In the genomic region with DNA sequence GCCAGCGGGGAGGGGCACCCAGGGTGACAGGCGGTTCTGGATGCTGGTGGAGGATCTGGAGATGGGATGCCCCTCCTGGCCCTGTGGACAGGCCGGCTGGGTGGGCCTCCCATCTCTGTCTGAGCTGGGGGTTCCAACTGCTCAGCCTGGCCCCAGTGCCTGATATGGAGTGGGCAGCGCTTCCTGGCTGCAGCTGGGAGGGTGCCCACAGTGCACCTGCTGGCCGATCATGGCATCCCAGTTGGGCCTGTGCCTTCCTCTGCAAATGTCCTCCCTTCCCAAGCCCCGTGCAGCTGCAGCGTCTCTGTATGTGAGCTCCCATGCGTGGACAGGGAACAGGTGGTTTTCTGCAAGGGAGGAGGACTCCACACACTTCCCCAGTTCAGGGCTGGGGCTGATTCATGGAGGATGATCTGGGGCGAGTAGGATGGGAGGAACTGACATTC, we compare ENCODE assay signal across 10 cellular contexts. TPM values are rescaled to one million over a fixed set of nuclear protein-coding genes. Genes with fewer than 3 reads are reported as not detected.
DNase-seq lines count a peak whose midpoint lies in the region; ATAC-seq and TF ChIP-seq lines count a peak whose summit lies in the region.
"Had no signal": no experiment of that assay in that cellular context is flagged by ENCODE, and none has a peak within 500 bp of the region (broad histone marks: within the 10 kb centered on the region; RNA-seq: fewer than 3 reads in every experiment).

No MANE protein-coding gene starts in this region.

- no peak for ATAC-seq in HG03520 (IDR thresholded peaks at IDR 0.05; ENCODE audit: unreplicated experiment)
- ATAC-seq in GM19397 (IDR thresholded peaks at IDR 0.05; ENCODE audit: unreplicated experiment), result no peak
- ATAC-seq in HG03139 (IDR thresholded peaks at IDR 0.05; ENCODE audit: unreplicated experiment), result no peak

- H2AK5ac ChIP-seq in neuronal stem cell (ENCODE audit: low read depth, low read length), result peak overlapping the region; percentile 83

- peak overlapping the region; percentile 64 to 85 (median 75) for H3K4me3 Mint-ChIP-seq in brain

- no peak overlapping the region for H3K14ac ChIP-seq in neuronal stem cell (ENCODE audit: low read length)

- no peak for TF ChIP-seq CTCF in brain (conservative IDR thresholded peaks at IDR 0.05)

- in situ Hi-C loops in G401 (cut with HindIII; ENCODE audit: low sequenced_read_pairs), result no loop called here

- peaks cover 72% of the 10 kb centered on the region for H3K4me1 Mint-ChIP-seq in brain

- H3K36me3 Mint-ChIP-seq in brain, result no peaks in the 10 kb centered on the region

- H2BK12ac ChIP-seq in neuronal stem cell (ENCODE audit: low read length), result no peak overlapping the region

- H2BK120ac ChIP-seq in neuronal stem cell (ENCODE audit: low read depth, low read length), result no peak overlapping the region

- H3K27me3 ChIP-seq in neuronal stem cell (ENCODE audit: control insufficient read depth in 3 of 3, insufficient read depth in 3 of 3, low read depth in 1 of 3, low read length in 3 of 3), result peaks cover 0 to 10% (median 0%) of the 10 kb centered on the region in 3 experiments

- no peak overlapping the region for H3K18ac ChIP-seq in neuronal stem cell (ENCODE audit: low read length)

- peak overlapping the region; percentile 52 to 91 (median 62) for H3K27ac Mint-ChIP-seq in brain

- H2BK15ac ChIP-seq in neuronal stem cell (ENCODE audit: low read length), result peak overlapping the region; percentile 27

- no peak overlapping the region for H3K27ac ChIP-seq in neuronal stem cell (replicated peaks; ENCODE audit: low read length)

- no peak overlapping the region for H3K4ac ChIP-seq in neuronal stem cell (ENCODE audit: low read length)

- peaks cover 11% of the 10 kb centered on the region for H3K79me1 ChIP-seq in neuronal stem cell (ENCODE audit: low read depth, low read length)

- H3K4me2 ChIP-seq in neuronal stem cell (ENCODE audit: insufficient read depth, low read length, poor library complexity, severe bottlenecking), result no peak overlapping the region

- H2BK5ac ChIP-seq in neuronal stem cell (ENCODE audit: low read length), result peak overlapping the region; percentile 68

- no peak overlapping the region for H4K8ac ChIP-seq in neuronal stem cell (ENCODE audit: low read depth, low read length)

- no peak overlapping the region for H2AFZ ChIP-seq in neuronal stem cell (ENCODE audit: low read length)

- H3K9ac ChIP-seq in neuronal stem cell (ENCODE audit: low read depth, low read length, poor library complexity), result no peak overlapping the region

- H3K4me3 ChIP-seq in neuronal stem cell (ENCODE audit: low read length in 2 of 2), result no peak overlapping the region

- H3K9me3 Mint-ChIP-seq in brain, result peaks cover 0 to 5% (median 0%) of the 10 kb centered on the region in 5 experiments

- H3K27me3 Mint-ChIP-seq in brain, result peaks cover 6% of the 10 kb centered on the region

- peaks cover 0 to 4% of the 10 kb centered on the region in 2 donors for H3K36me3 ChIP-seq in neuronal stem cell (replicated peaks in 1 of 2; ENCODE audit: control insufficient read depth in 2 of 2, insufficient read depth in 2 of 2, low read length in 2 of 2)

- peaks cover 27% of the 10 kb centered on the region in 2 donors for H3K4me1 ChIP-seq in neuronal stem cell (ENCODE audit: control insufficient read depth in 2 of 2, insufficient read depth in 1 of 2, low read depth in 1 of 2, low read length in 2 of 2)

- peaks cover 0 to 2% of the 10 kb centered on the region in 2 donors for H3K9me3 ChIP-seq in neuronal stem cell (replicated peaks in 1 of 2; ENCODE audit: control insufficient read depth in 2 of 2, insufficient read depth in 1 of 2, low read depth in 1 of 2, low read length in 2 of 2)

- H4K91ac ChIP-seq in neuronal stem cell (ENCODE audit: low read depth, low read length, poor library complexity), result no peak overlapping the region

- WGBS in neuronal stem cell (ENCODE audit: extremely low coverage in 2 of 2, insufficient read length in 2 of 2, insufficient replicate concordance in 1 of 2), 2 donors, result no CpG with 5 or more reads among the region's 9 CpGs

- DNase-seq in G401 (ENCODE audit: low spot score) (peak; percentile 39), LHCN-M2 (ENCODE audit: low read depth) (peak; percentile 19), neuronal stem cell (ENCODE audit: low spot score) (no peak)
- DNase-seq: NCI-H1105 had no signal

- H3K23ac ChIP-seq in neuronal stem cell (ENCODE audit: low read depth, low read length, poor library complexity), result no peak overlapping the region

RNA-seq across cellular contexts. Expression of gene PFKL, which starts 2.1 kb away (rescaled TPM):
- 174 and 182 TPM in 2 replicates for total RNA-seq in G401 (2014; rRNA removed; shearing (Covaris generic))
- total RNA-seq in LHCN-M2 (2014; rRNA removed), result 154 and 166 TPM in 2 replicates
- polyA plus RNA-seq in LHCN-M2 (2012), result 105 TPM
- polyA plus RNA-seq in brain (ENCODE audit: insufficient read depth, low read depth, low replicate concordance), result 149 TPM
- 37.4 TPM for polyA plus RNA-seq in neuronal stem cell (2013, experiment 1 of 2)
- polyA plus RNA-seq in neuronal stem cell (2013, experiment 2 of 2), result 35.9 TPM

RNA-seq across cellular contexts. Expression of gene AIRE, which starts 16.3 kb away (rescaled TPM):
- 0.86 and 1.7 TPM in 2 replicates for total RNA-seq in G401 (2014; rRNA removed; shearing (Covaris generic))
- not detected in 2 replicates for total RNA-seq in LHCN-M2 (2014; rRNA removed)
- not detected for polyA plus RNA-seq in LHCN-M2 (2012)
- not detected for polyA plus RNA-seq in brain (ENCODE audit: insufficient read depth, low read depth, low replicate concordance)
- not detected for polyA plus RNA-seq in neuronal stem cell (2013, experiment 1 of 2)
- polyA plus RNA-seq in neuronal stem cell (2013, experiment 2 of 2), result not detected
- total RNA-seq: dermis microvascular lymphatic vessel endothelial cell had no signal
- polyA plus RNA-seq: keratinocyte had no signal

RNA-seq across cellular contexts. Expression of gene CFAP410, which starts 37.2 kb away (rescaled TPM):
- total RNA-seq in G401 (2014; rRNA removed; shearing (Covaris generic)), result 19.2 and 31.9 TPM in 2 replicates
- total RNA-seq in LHCN-M2 (2014; rRNA removed), result 15.7 and 19.0 TPM in 2 replicates
- polyA plus RNA-seq in LHCN-M2 (2012), result 16.1 TPM
- polyA plus RNA-seq in brain (ENCODE audit: insufficient read depth, low read depth, low replicate concordance), result 38.3 TPM
- 13.0 TPM for polyA plus RNA-seq in neuronal stem cell (2013, experiment 1 of 2)
- 12.0 TPM for polyA plus RNA-seq in neuronal stem cell (2013, experiment 2 of 2)

RNA-seq across cellular contexts. Expression of gene DNMT3L, which starts 40.3 kb away (rescaled TPM):
- 0.20 and 2.2 TPM in 2 replicates for total RNA-seq in G401 (2014; rRNA removed; shearing (Covaris generic))
- not detected in 2 replicates for total RNA-seq in LHCN-M2 (2014; rRNA removed)
- not detected for polyA plus RNA-seq in LHCN-M2 (2012)
- not detected for polyA plus RNA-seq in brain (ENCODE audit: insufficient read depth, low read depth, low replicate concordance)
- 0.04 TPM for polyA plus RNA-seq in neuronal stem cell (2013, experiment 1 of 2)
- polyA plus RNA-seq in neuronal stem cell (2013, experiment 2 of 2), result not detected
- total RNA-seq: dermis microvascular lymphatic vessel endothelial cell had no signal
- polyA plus RNA-seq: keratinocyte had no signal

RNA-seq across cellular contexts. Expression of gene TRPM2, which starts 51.4 kb away (rescaled TPM):
- total RNA-seq in G401 (2014; rRNA removed; shearing (Covaris generic)), result 0.12 TPM in 1 of 2 replicates, not detected in the other
- not detected in 2 replicates for total RNA-seq in LHCN-M2 (2014; rRNA removed)
- 0.06 TPM for polyA plus RNA-seq in LHCN-M2 (2012)
- 8.1 TPM for polyA plus RNA-seq in brain (ENCODE audit: insufficient read depth, low read depth, low replicate concordance)
- polyA plus RNA-seq in neuronal stem cell (2013, experiment 1 of 2), result 0.03 TPM
- 0.03 TPM for polyA plus RNA-seq in neuronal stem cell (2013, experiment 2 of 2)
